In the genomic region with DNA sequence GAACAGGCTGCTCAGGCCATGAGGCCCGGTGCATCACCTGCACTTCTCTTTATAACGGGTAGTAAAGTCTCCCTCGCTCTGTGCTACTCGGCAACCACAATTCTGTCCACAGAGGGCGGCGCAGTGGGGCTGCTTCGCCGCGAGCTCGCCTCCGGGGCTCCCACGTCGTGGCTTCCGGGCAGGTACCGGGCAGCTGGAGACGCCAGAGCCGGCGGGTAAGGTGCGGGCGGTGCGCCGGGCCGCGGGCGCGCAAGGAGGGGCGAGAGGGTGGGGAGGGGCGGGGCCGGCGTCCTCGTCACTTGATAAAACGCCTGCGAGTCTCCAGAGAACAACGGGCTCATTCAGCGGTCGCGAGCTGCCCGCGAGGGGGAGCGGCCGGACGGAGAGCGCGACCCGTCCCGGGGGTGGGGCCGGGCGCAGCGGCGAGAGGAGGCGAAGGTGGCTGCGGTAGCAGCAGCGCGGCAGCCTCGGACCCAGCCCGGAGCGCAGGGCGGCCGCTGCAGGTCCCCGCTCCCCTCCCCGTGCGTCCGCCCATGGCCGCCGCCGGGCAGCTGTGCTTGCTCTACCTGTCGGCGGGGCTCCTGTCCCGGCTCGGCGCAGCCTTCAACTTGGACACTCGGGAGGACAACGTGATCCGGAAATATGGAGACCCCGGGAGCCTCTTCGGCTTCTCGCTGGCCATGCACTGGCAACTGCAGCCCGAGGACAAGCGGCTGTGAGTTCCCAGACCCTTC, we compare ENCODE assay signal across 8 cellular contexts. TPM values are rescaled to one million over a fixed set of nuclear protein-coding genes. Genes with fewer than 3 reads are reported as not detected.
DNase-seq lines count a peak whose midpoint lies in the region; ATAC-seq and TF ChIP-seq lines count a peak whose summit lies in the region.

A gene (plus strand): TSS at position 331 of the 734 bp plus-strand sequence.

- H3K27me3 Mint-ChIP-seq in activated T-cell treated with anti-CD3 and anti-CD28 coated beads, Interleukin-2, amount 50 U/mL, for 4 hours (ENCODE audit: low read depth) = no peaks in the 10 kb centered on the region

- no peak within 1 kb of the TSS for H3K27ac ChIP-seq in muscle layer of colon (ENCODE audit: low read depth, low read length)

- no peaks in the 10 kb centered on the region for H3K9me3 Mint-ChIP-seq in activated T-cell treated with anti-CD3 and anti-CD28 coated beads, Interleukin-2, amount 50 U/mL, for 4 hours

- H3K36me3 ChIP-seq in muscle layer of colon (ENCODE audit: insufficient read depth, low read length) = no peaks in the 10 kb centered on the region

- no peaks in the 10 kb centered on the region for H3K4me1 ChIP-seq in muscle layer of colon (ENCODE audit: insufficient read depth, low read length)

- no peaks in the 10 kb centered on the region for H3K36me3 Mint-ChIP-seq in activated T-cell treated with anti-CD3 and anti-CD28 coated beads, Interleukin-2, amount 50 U/mL, for 4 hours (ENCODE audit: insufficient read depth)

- DNase-seq in COLO829 (ENCODE audit: low spot score) (peak; percentile 76), HK-2 (ENCODE audit: unreplicated experiment) (peak; percentile 65), OCI-M1 (lab: John Stamatoyannopoulos, UW) (peak; percentile 41), erythroblast (lab: John Stamatoyannopoulos, UW) (peak; percentile 36 to 47), NCI-H2107 treated with DMSO at 0.1 percent for 48 hours (lab: John Stamatoyannopoulos, UW; ENCODE audit: unreplicated experiment) (no peak)
- peak; percentile 74 for DNase-seq in activated T-cell treated with anti-CD3 and anti-CD28 coated beads, Interleukin-2, amount 50 U/mL, for 4 hours
- peak; percentile 47 to 66 for DNase-seq in stimulated activated CD8-positive, alpha-beta memory T cell treated with anti-CD3 and anti-CD28 coated beads, Interleukin-4, amount 100 ng/mL, for 4 hours (ENCODE audit: low read depth in 2 of 2, low spot score in 1 of 2)

- no peaks in the 10 kb centered on the region for H3K9me3 ChIP-seq in muscle layer of colon (ENCODE audit: low read length)

- no peak within 1 kb of the TSS for H3K9ac ChIP-seq in muscle layer of colon (ENCODE audit: low read length)

- peak within 1 kb of the TSS; percentile 51 to 62 for H3K4me3 ChIP-seq in muscle layer of colon (ENCODE audit: low read depth in 1 of 2, low read length in 2 of 2)

- ATAC-seq in activated T-cell treated with anti-CD3 and anti-CD28 coated beads, Interleukin-2, amount 50 U/mL, for 4 hours = peak; percentile 75 to 79

- TF ChIP-seq POLR2A in erythroblast (IDR thresholded peaks at IDR 0.05; ENCODE audit: low read length) = no peak

- peaks cover 6 to 17% of the 10 kb centered on the region in 2 donors for H3K27me3 ChIP-seq in muscle layer of colon (ENCODE audit: control insufficient read depth in 1 of 2, insufficient read depth in 2 of 2, low read length in 2 of 2)

- H3K4me3 Mint-ChIP-seq in activated T-cell treated with anti-CD3 and anti-CD28 coated beads, Interleukin-2, amount 50 U/mL, for 4 hours = peak within 1 kb of the TSS; percentile 85

- peaks cover 70% of the 10 kb centered on the region for H3K4me1 Mint-ChIP-seq in activated T-cell treated with anti-CD3 and anti-CD28 coated beads, Interleukin-2, amount 50 U/mL, for 4 hours (ENCODE audit: low read depth)

RNA-seq across cellular contexts. Expression of the gene that starts here (rescaled TPM):
- 1 to 10 TPM; 4.2 to 7.0 (median 5.8) TPM for total RNA-seq in activated T-cell treated with anti-CD3 and anti-CD28 coated beads, Interleukin-2, amount 50 U/mL, for 4 hours
